18 cellular contexts compared by ENCODE assay signal in genomic region chr20:20457392-20458126, GRCh38.
DNase-seq lines count a peak whose midpoint lies in the region; ATAC-seq, FAIRE-seq and TF ChIP-seq lines count a peak whose summit lies in the region.
"Had no signal": no experiment of that assay in that cellular context is flagged by ENCODE, and none has a peak within 500 bp of the region (broad histone marks: within the 10 kb centered on the region; RNA-seq: fewer than 3 reads in every experiment).

No MANE protein-coding gene starts in this region.

- peak overlapping the region; percentile 22 for H4K91ac ChIP-seq in neuronal stem cell (ENCODE audit: low read depth, low read length, poor library complexity)

- no peaks in the 10 kb centered on the region for H3K27me3 ChIP-seq in neuronal stem cell (ENCODE audit: control insufficient read depth in 3 of 3, insufficient read depth in 3 of 3, low read depth in 1 of 3, low read length in 3 of 3)
- H3K27me3 ChIP-seq in hepatocyte, result no peaks in the 10 kb centered on the region
- H3K27me3 ChIP-seq: dorsolateral prefrontal cortex, SJSA1, uterus had no signal

- WGBS in neuronal stem cell (ENCODE audit: extremely low coverage in 2 of 2, insufficient read length in 2 of 2, insufficient replicate concordance in 1 of 2), 2 donors, result no CpG with 5 or more reads among the region's 15 CpGs
- 92% methylated on average over 15 of the region's 15 CpGs for WGBS in hepatocyte (ENCODE audit: low lambda C conversion rate, missing lambda C conversion rate)

- peaks cover 48% of the 10 kb centered on the region for H3K4me1 Mint-ChIP-seq in activated CD4-positive, alpha-beta memory T cell treated with anti-CD3 and anti-CD28 coated beads for 36 hours (ENCODE audit: low read depth)
- H3K4me1 Mint-ChIP-seq in activated CD4-positive, alpha-beta memory T cell treated with anti-CD3 and anti-CD28 coated beads, Interleukin-2, amount 10 ng/mL, durations not matched to agents 7 days and 5 days, result peaks cover 34% of the 10 kb centered on the region
- H3K4me1 Mint-ChIP-seq in activated T-helper 17 cell treated with anti-CD3 and anti-CD28 coated beads, Interleukin-2, amount 50 U/mL, for 72 hours, result peaks cover 26% of the 10 kb centered on the region

- H3K23ac ChIP-seq in neuronal stem cell (ENCODE audit: low read depth, low read length, poor library complexity), result peak overlapping the region; percentile 77

- no peak overlapping the region for H3K4me3 Mint-ChIP-seq in activated CD4-positive, alpha-beta memory T cell treated with anti-CD3 and anti-CD28 coated beads for 36 hours
- H3K4me3 Mint-ChIP-seq in activated CD4-positive, alpha-beta memory T cell treated with anti-CD3 and anti-CD28 coated beads, Interleukin-2, amount 10 ng/mL, durations not matched to agents 7 days and 5 days, result no peak overlapping the region
- peak overlapping the region; percentile 35 for H3K4me3 Mint-ChIP-seq in activated T-helper 17 cell treated with anti-CD3 and anti-CD28 coated beads, Interleukin-2, amount 50 U/mL, for 72 hours

- no peak overlapping the region for H3K4me2 ChIP-seq in neuronal stem cell (ENCODE audit: insufficient read depth, low read length, poor library complexity, severe bottlenecking)
- H3K4me2 ChIP-seq in hepatocyte, result no peak overlapping the region

- H2AFZ ChIP-seq in neuronal stem cell (ENCODE audit: low read length), result no peak overlapping the region
- H2AFZ ChIP-seq in hepatocyte, result no peak overlapping the region

- H3K27me3 Mint-ChIP-seq in activated CD4-positive, alpha-beta memory T cell treated with anti-CD3 and anti-CD28 coated beads for 36 hours, result no peaks in the 10 kb centered on the region
- H3K27me3 Mint-ChIP-seq in activated CD4-positive, alpha-beta memory T cell treated with anti-CD3 and anti-CD28 coated beads, Interleukin-2, amount 10 ng/mL, durations not matched to agents 7 days and 5 days, result no peaks in the 10 kb centered on the region
- no peaks in the 10 kb centered on the region for H3K27me3 Mint-ChIP-seq in activated T-helper 17 cell treated with anti-CD3 and anti-CD28 coated beads, Interleukin-2, amount 50 U/mL, for 72 hours

- H2BK15ac ChIP-seq in neuronal stem cell (ENCODE audit: low read length), result no peak overlapping the region

- peak overlapping the region; percentile 24 for H2AK5ac ChIP-seq in neuronal stem cell (ENCODE audit: low read depth, low read length)

- H3K4ac ChIP-seq in neuronal stem cell (ENCODE audit: low read length), result peak overlapping the region; percentile 19

- no peak for TF ChIP-seq CTCF in kidney (IDR thresholded peaks at IDR 0.05; ENCODE audit: borderline replicate concordance, extremely low read depth, insufficient read depth)
- TF ChIP-seq CTCF in hepatocyte (IDR thresholded peaks at IDR 0.05; ENCODE audit: poor library complexity), result no peak

- peak; percentile 61 for ATAC-seq in activated T-helper 17 cell treated with anti-CD3 and anti-CD28 coated beads, Interleukin-2, amount 50 U/mL, for 72 hours (replicated peaks)
- ATAC-seq: HCT116 had no signal

- H3K79me2 ChIP-seq in hepatocyte, result no peaks in the 10 kb centered on the region

- peak overlapping the region; percentile 24 for H3K9ac ChIP-seq in neuronal stem cell (ENCODE audit: low read depth, low read length, poor library complexity)
- H3K9ac ChIP-seq in kidney (ENCODE audit: low read length in 2 of 2), result no peak overlapping the region

- H3K27ac Mint-ChIP-seq in activated CD4-positive, alpha-beta memory T cell treated with anti-CD3 and anti-CD28 coated beads for 36 hours, result peak overlapping the region; percentile 21
- H3K27ac Mint-ChIP-seq in activated CD4-positive, alpha-beta memory T cell treated with anti-CD3 and anti-CD28 coated beads, Interleukin-2, amount 10 ng/mL, durations not matched to agents 7 days and 5 days, result no peak overlapping the region
- no peak overlapping the region for H3K27ac Mint-ChIP-seq in activated T-helper 17 cell treated with anti-CD3 and anti-CD28 coated beads, Interleukin-2, amount 50 U/mL, for 72 hours

- H2BK5ac ChIP-seq in neuronal stem cell (ENCODE audit: low read length), result peak overlapping the region; percentile 60

- H3K36me3 ChIP-seq in neuronal stem cell (replicated peaks in 1 of 2; ENCODE audit: control insufficient read depth in 2 of 2, insufficient read depth in 2 of 2, low read length in 2 of 2) (no peaks in the 10 kb centered on the region), kidney (ENCODE audit: control insufficient read depth in 1 of 2, insufficient read depth in 2 of 2, low read length in 2 of 2) (peaks cover 3% of the 10 kb centered on the region in 2 donors), hepatocyte (replicated peaks; ENCODE audit: insufficient read depth, low read depth) (no peaks in the 10 kb centered on the region)
- H3K36me3 ChIP-seq: SJSA1, uterus had no signal

- H3K9me2 ChIP-seq in hepatocyte (replicated peaks; ENCODE audit: insufficient read depth), result no peaks in the 10 kb centered on the region

- H3K79me1 ChIP-seq in neuronal stem cell (ENCODE audit: low read depth, low read length), result no peaks in the 10 kb centered on the region

- H3K36me3 Mint-ChIP-seq in activated CD4-positive, alpha-beta memory T cell treated with anti-CD3 and anti-CD28 coated beads for 36 hours, result peaks cover 32% of the 10 kb centered on the region
- peaks cover 4% of the 10 kb centered on the region for H3K36me3 Mint-ChIP-seq in activated CD4-positive, alpha-beta memory T cell treated with anti-CD3 and anti-CD28 coated beads, Interleukin-2, amount 10 ng/mL, durations not matched to agents 7 days and 5 days (ENCODE audit: low read depth)
- peaks cover 52% of the 10 kb centered on the region for H3K36me3 Mint-ChIP-seq in activated T-helper 17 cell treated with anti-CD3 and anti-CD28 coated beads, Interleukin-2, amount 50 U/mL, for 72 hours (ENCODE audit: low read depth)

- peak; percentile 45 for DNase-seq in activated CD4-positive, alpha-beta memory T cell treated with anti-CD3 and anti-CD28 coated beads for 36 hours
- no peak for DNase-seq in activated CD4-positive, alpha-beta memory T cell treated with anti-CD3 and anti-CD28 coated beads, Interleukin-2, amount 10 ng/mL, durations not matched to agents 7 days and 5 days
- DNase-seq in NCI-H2081 (lab: John Stamatoyannopoulos, UW) (peak; percentile 74 to 94), neuronal stem cell (ENCODE audit: low spot score) (no peak), NCI-H2107 (lab: John Stamatoyannopoulos, UW) (no peak), kidney (no peak), hepatocyte (ENCODE audit: low spot score) (no peak)
- DNase-seq: activated CD4-positive, alpha-beta T cell treated with anti-CD3 and anti-CD28 coated beads, Interleukin-2, amount 50 U/mL, for 1 hour; dorsolateral prefrontal cortex; glutamatergic neuron; KBM-7; nucleus accumbens; stimulated activated CD4-positive, alpha-beta T cell treated with anti-CD3 and anti-CD28 coated beads, Interleukin-12 subunit alpha, Interleukin-12 subunit beta, amount 100 ng/mL, for 4 hours; uterus had no signal

- H3K9me3 ChIP-seq in neuronal stem cell (replicated peaks in 1 of 2; ENCODE audit: control insufficient read depth in 2 of 2, insufficient read depth in 1 of 2, low read depth in 1 of 2, low read length in 2 of 2), result peaks cover 0 to 2% of the 10 kb centered on the region in 2 donors
- H3K9me3 ChIP-seq in kidney (ENCODE audit: control insufficient read depth in 1 of 2, low read length in 2 of 2), result no peaks in the 10 kb centered on the region
- H3K9me3 ChIP-seq in hepatocyte (ENCODE audit: low read depth), result no peaks in the 10 kb centered on the region
- H3K9me3 ChIP-seq: SJSA1, uterus had no signal

- intact Hi-C loops in activated CD4-positive, alpha-beta memory T cell treated with anti-CD3 and anti-CD28 coated beads for 36 hours (cut with micrococcal nuclease), result loop anchor here (10.0 kb wide), 1 partner anchor 93 kb away; the partner anchor contains the start of gene INSM1
- intact Hi-C loops in kidney (cut with DNase I), result no loop called here

- no peak overlapping the region for H4K8ac ChIP-seq in neuronal stem cell (ENCODE audit: low read depth, low read length)

- FAIRE-seq in kidney (lab: Jason Lieb, UNC), result no peak

- H4K20me1 ChIP-seq in hepatocyte (ENCODE audit: insufficient read depth, poor library complexity, severe bottlenecking), result no peaks in the 10 kb centered on the region

- no peaks in the 10 kb centered on the region for H3K9me3 Mint-ChIP-seq in activated CD4-positive, alpha-beta memory T cell treated with anti-CD3 and anti-CD28 coated beads for 36 hours
- H3K9me3 Mint-ChIP-seq in activated CD4-positive, alpha-beta memory T cell treated with anti-CD3 and anti-CD28 coated beads, Interleukin-2, amount 10 ng/mL, durations not matched to agents 7 days and 5 days, result no peaks in the 10 kb centered on the region
- no peaks in the 10 kb centered on the region for H3K9me3 Mint-ChIP-seq in activated T-helper 17 cell treated with anti-CD3 and anti-CD28 coated beads, Interleukin-2, amount 50 U/mL, for 72 hours
- H3K9me3 Mint-ChIP-seq: activated naive CD4-positive, alpha-beta T cell treated with anti-CD3 and anti-CD28 coated beads, Interleukin-2, amount 50 U/mL, for 72 hours had no signal

- peak overlapping the region; percentile 80 for H2BK12ac ChIP-seq in neuronal stem cell (ENCODE audit: low read length)

- H3K14ac ChIP-seq in neuronal stem cell (ENCODE audit: low read length), result no peak overlapping the region

- no peak overlapping the region for H3K27ac ChIP-seq in neuronal stem cell (replicated peaks; ENCODE audit: low read length)
- no peak overlapping the region for H3K27ac ChIP-seq in kidney (ENCODE audit: low read depth in 2 of 2, low read length in 2 of 2)
- no peak overlapping the region for H3K27ac ChIP-seq in hepatocyte
- H3K27ac ChIP-seq: dorsolateral prefrontal cortex, SJSA1, uterus had no signal

- H2BK120ac ChIP-seq in neuronal stem cell (ENCODE audit: low read depth, low read length), result peak overlapping the region; percentile 32

- H3K4me3 ChIP-seq in neuronal stem cell (ENCODE audit: low read length in 2 of 2) (no peak overlapping the region), kidney (ENCODE audit: low read length in 2 of 2) (no peak overlapping the region), hepatocyte (no peak overlapping the region)
- H3K4me3 ChIP-seq: dorsolateral prefrontal cortex, SJSA1, uterus had no signal

- peaks cover 22 to 32% of the 10 kb centered on the region in 2 donors for H3K4me1 ChIP-seq in neuronal stem cell (ENCODE audit: control insufficient read depth in 2 of 2, insufficient read depth in 1 of 2, low read depth in 1 of 2, low read length in 2 of 2)
- no peaks in the 10 kb centered on the region for H3K4me1 ChIP-seq in kidney (ENCODE audit: control insufficient read depth in 1 of 2, insufficient read depth in 1 of 2, low read depth in 1 of 2, low read length in 2 of 2)
- H3K4me1 ChIP-seq in hepatocyte (ENCODE audit: insufficient read depth), result no peaks in the 10 kb centered on the region
- H3K4me1 ChIP-seq: SJSA1, uterus had no signal

- POLR2A ChIA-PET in activated CD4-positive, alpha-beta memory T cell treated with anti-CD3 and anti-CD28 coated beads for 36 hours (lab: Charles Lee), result no interaction called here
- POLR2A ChIA-PET in activated CD4-positive, alpha-beta memory T cell treated with anti-CD3 and anti-CD28 coated beads, Interleukin-2, amount 10 ng/mL, durations not matched to agents 7 days and 5 days (lab: Charles Lee), result interaction anchor here (1.3 kb wide), 1 partner anchor 10 kb away, joined by 3 read pairs; no protein-coding TSS in a partner anchor

- H3K18ac ChIP-seq in neuronal stem cell (ENCODE audit: low read length), result peak overlapping the region; percentile 78

- CTCF ChIA-PET in activated CD4-positive, alpha-beta memory T cell treated with anti-CD3 and anti-CD28 coated beads for 36 hours (lab: Charles Lee), result interaction anchor here (1.7 kb wide), 1 partner anchor 101 kb away, joined by 3 read pairs; no protein-coding TSS in a partner anchor
- CTCF ChIA-PET in activated CD4-positive, alpha-beta memory T cell treated with anti-CD3 and anti-CD28 coated beads, Interleukin-2, amount 10 ng/mL, durations not matched to agents 7 days and 5 days (lab: Charles Lee), result no interaction called here

Comparison
In these comparisons a context has a peak if more than half of its experiments do, and no peak if none do; other contexts are left out.
1. DNase-seq: peak in activated CD4-positive, alpha-beta memory T cell treated with anti-CD3 and anti-CD28 coated beads for 36 hours (single experiment) and NCI-H2081 (2 of 2); none in activated CD4-positive, alpha-beta memory T cell treated with anti-CD3 and anti-CD28 coated beads, Interleukin-2, amount 10 ng/mL, durations not matched to agents 7 days and 5 days (single experiment), neuronal stem cell (single experiment), NCI-H2107 (single experiment), kidney (single experiment) and hepatocyte (single experiment).